In genomic region chr22:46797355-46797754, GRCh38 we compare ENCODE assay signal across 10 cellular contexts. TPM values are rescaled to one million over a fixed set of nuclear protein-coding genes. Genes with fewer than 3 reads are reported as not detected.
A peak's percentile ranks its signal among the peaks of the same experiment; 100 is the strongest.
DNase-seq lines count a peak whose midpoint lies in the region; ATAC-seq and TF ChIP-seq lines count a peak whose summit lies in the region.
"Had no signal": no experiment of that assay in that cellular context is flagged by ENCODE, and none has a peak within 500 bp of the region (broad histone marks: within the 10 kb centered on the region; RNA-seq: fewer than 3 reads in every experiment).

No MANE protein-coding gene starts in this region.

- peak; percentile 15 for DNase-seq in AG10803 (ENCODE audit: low read depth)
- DNase-seq in HFF-Myc (ENCODE audit: extremely low read depth, low read depth) = no peak
- DNase-seq in activated naive CD8-positive, alpha-beta T cell treated with anti-CD3 and anti-CD28 coated beads, Interleukin-2, amount 10 ng/mL, durations not matched to agents 7 days and 5 days = no peak
- peak; percentile 71 for DNase-seq in islet precursor cell
- DNase-seq in SW 1271 (lab: John Stamatoyannopoulos, UW) = no peak
- no peak for DNase-seq in NCI-H1048 (lab: John Stamatoyannopoulos, UW)
- DNase-seq in SKM-1 (lab: John Stamatoyannopoulos, UW; ENCODE audit: unreplicated experiment) = no peak
- DNase-seq in stimulated activated CD4-positive, alpha-beta T cell treated with anti-CD3 and anti-CD28 coated beads, Interleukin-4, amount 100 ng/mL, for 24 hours = no peak
- DNase-seq: GDM1 had no signal

- H3K27ac Mint-ChIP-seq in activated naive CD8-positive, alpha-beta T cell treated with anti-CD3 and anti-CD28 coated beads, Interleukin-2, amount 10 ng/mL, durations not matched to agents 7 days and 5 days = peak overlapping the region; percentile 24

- H3K4me3 ChIP-seq in AG10803 (ENCODE audit: low read length) (no peak overlapping the region), HFF-Myc (replicated peaks; ENCODE audit: low read depth, low read length) (no peak overlapping the region)
- H3K4me3 ChIP-seq: vagina had no signal

- peaks cover 19% of the 10 kb centered on the region for H3K4me1 Mint-ChIP-seq in activated naive CD8-positive, alpha-beta T cell treated with anti-CD3 and anti-CD28 coated beads, Interleukin-2, amount 10 ng/mL, durations not matched to agents 7 days and 5 days

- H3K27me3 Mint-ChIP-seq in activated naive CD8-positive, alpha-beta T cell treated with anti-CD3 and anti-CD28 coated beads, Interleukin-2, amount 10 ng/mL, durations not matched to agents 7 days and 5 days = no peaks in the 10 kb centered on the region

- H3K4me3 Mint-ChIP-seq in activated naive CD8-positive, alpha-beta T cell treated with anti-CD3 and anti-CD28 coated beads, Interleukin-2, amount 10 ng/mL, durations not matched to agents 7 days and 5 days = no peak overlapping the region

- no peak for ATAC-seq in activated naive CD8-positive, alpha-beta T cell treated with anti-CD3 and anti-CD28 coated beads, Interleukin-2, amount 10 ng/mL, durations not matched to agents 7 days and 5 days (ENCODE audit: low read depth)

- no peaks in the 10 kb centered on the region for H3K9me3 Mint-ChIP-seq in activated naive CD8-positive, alpha-beta T cell treated with anti-CD3 and anti-CD28 coated beads, Interleukin-2, amount 10 ng/mL, durations not matched to agents 7 days and 5 days

- POLR2A ChIA-PET in activated naive CD8-positive, alpha-beta T cell treated with anti-CD3 and anti-CD28 coated beads, Interleukin-2, amount 10 ng/mL, durations not matched to agents 7 days and 5 days (lab: Charles Lee) = no interaction called here

- peak; percentile 23 for TF ChIP-seq CTCF in AG10803 (conservative IDR thresholded peaks at IDR 0.05; ENCODE audit: low read length)
- TF ChIP-seq CTCF in HFF-Myc (IDR thresholded peaks at IDR 0.05; ENCODE audit: low read depth, low read length, missing control alignments) = peak; percentile 22

- H3K36me3 Mint-ChIP-seq in activated naive CD8-positive, alpha-beta T cell treated with anti-CD3 and anti-CD28 coated beads, Interleukin-2, amount 10 ng/mL, durations not matched to agents 7 days and 5 days = peaks cover 21% of the 10 kb centered on the region

RNA-seq across cellular contexts. Expression of gene TBC1D22A, which starts 34.9 kb away (rescaled TPM):
- 10 to 100 TPM; 47.2 to 49.1 TPM for total RNA-seq in activated naive CD8-positive, alpha-beta T cell treated with anti-CD3 and anti-CD28 coated beads, Interleukin-2, amount 10 ng/mL, durations not matched to agents 7 days and 5 days

RNA-seq across cellular contexts. Expression of gene CERK, which starts 59.3 kb away (rescaled TPM):
- 10 to 100 TPM; 90.8 to 94.9 TPM for total RNA-seq in activated naive CD8-positive, alpha-beta T cell treated with anti-CD3 and anti-CD28 coated beads, Interleukin-2, amount 10 ng/mL, durations not matched to agents 7 days and 5 days

Comparison
In these comparisons a context has a peak if more than half of its experiments do, and no peak if none do; other contexts are left out.
1. DNase-seq: peak in AG10803 (single experiment) and islet precursor cell (single experiment); none in HFF-Myc (single experiment), activated naive CD8-positive, alpha-beta T cell treated with anti-CD3 and anti-CD28 coated beads, Interleukin-2, amount 10 ng/mL, durations not matched to agents 7 days and 5 days (single experiment), SW 1271 (0 of 2), NCI-H1048 (single experiment), SKM-1 (single experiment) and stimulated activated CD4-positive, alpha-beta T cell treated with anti-CD3 and anti-CD28 coated beads, Interleukin-4, amount 100 ng/mL, for 24 hours (single experiment).